In genomic region chr6:80566361-80566760, GRCh38 we compare ENCODE assay signal across 20 cellular contexts.
A peak's percentile ranks its signal among the peaks of the same experiment; 100 is the strongest.
DNase-seq lines count a peak whose midpoint lies in the region; ATAC-seq and TF ChIP-seq lines count a peak whose summit lies in the region.
"Had no signal": no experiment of that assay in that cellular context is flagged by ENCODE, and none has a peak within 500 bp of the region (broad histone marks: within the 10 kb centered on the region; RNA-seq: fewer than 3 reads in every experiment).

No MANE protein-coding gene starts in this region.

- no peaks in the 10 kb centered on the region for H3K9me2 ChIP-seq in Loucy (replicated peaks; ENCODE audit: low read depth, low read length)
- H3K9me2 ChIP-seq in MM.1S (replicated peaks; ENCODE audit: insufficient read depth, low read length): no peaks in the 10 kb centered on the region

- H3K36me3 ChIP-seq in Loucy (ENCODE audit: insufficient read depth, low read length) (no peaks in the 10 kb centered on the region), MM.1S (replicated peaks; ENCODE audit: insufficient read depth, low read length) (no peaks in the 10 kb centered on the region)
- H3K36me3 ChIP-seq: stomach had no signal

- H3K79me2 ChIP-seq in Loucy (ENCODE audit: insufficient read depth, low read length) (no peaks in the 10 kb centered on the region), MM.1S (ENCODE audit: low read length) (no peaks in the 10 kb centered on the region)

- H3F3A ChIP-seq in Loucy (ENCODE audit: low read depth) (no peaks in the 10 kb centered on the region), MM.1S (ENCODE audit: insufficient read depth, low read length) (no peaks in the 10 kb centered on the region)

- H3K4me2 ChIP-seq in Loucy (ENCODE audit: low read depth, low read length, poor library complexity, severe bottlenecking) (no peak overlapping the region), MM.1S (ENCODE audit: low read depth, low read length) (no peak overlapping the region)

- H3K9me3 ChIP-seq in Loucy (ENCODE audit: insufficient read depth, low read depth, low read length) (no peaks in the 10 kb centered on the region), MM.1S (replicated peaks; ENCODE audit: insufficient read depth, low read length) (no peaks in the 10 kb centered on the region)
- H3K9me3 ChIP-seq: stomach had no signal

- H3K4me3 ChIP-seq in Loucy (ENCODE audit: low read length, poor library complexity, severe bottlenecking): no peak overlapping the region
- H3K4me3 ChIP-seq in MM.1S (ENCODE audit: low read length): no peak overlapping the region
- H3K4me3 ChIP-seq in foreskin fibroblast (ENCODE audit: low read depth in 1 of 2, low read length in 2 of 2): no peak overlapping the region
- H3K4me3 ChIP-seq: skin epidermis, stomach had no signal

- H2AFZ ChIP-seq in Loucy (ENCODE audit: low read length) (0 out of 2 replicates have a peak overlapping the region, but pooled peaks have one; percentile 43), MM.1S (ENCODE audit: low read length) (no peak overlapping the region)

- DNase-seq in MM.1S: no peak
- DNase-seq in anterior cingulate cortex (lab: John Stamatoyannopoulos, UW): no peak
- no peak for DNase-seq in foreskin fibroblast
- DNase-seq in ecto neural progenitor cell (ENCODE audit: low spot score): no peak
- DNase-seq: activated naive CD4-positive, alpha-beta T cell treated with anti-CD3 and anti-CD28 coated beads, Interleukin-2, amount 50 U/mL, for 16 hours; activated T-cell treated with anti-CD3 and anti-CD28 coated beads, Interleukin-2, amount 50 U/mL, for 48 hours; DMS 273 treated with DMSO at 0.1 percent for 48 hours; foreskin melanocyte; kidney; NCI-H1092; NCI-H2029; NCI-H446 treated with DMSO at 0.1 percent for 48 hours; stomach; trophoblast cell had no signal

- no peak for TF ChIP-seq CTCF in Loucy (conservative IDR thresholded peaks at IDR 0.05; ENCODE audit: low read length)
- no peak for TF ChIP-seq CTCF in MM.1S (IDR thresholded peaks at IDR 0.05; ENCODE audit: low read length)
- TF ChIP-seq CTCF in foreskin fibroblast (IDR thresholded peaks at IDR 0.05; ENCODE audit: low read depth, low read length): no peak

- H3K9ac ChIP-seq in Loucy (ENCODE audit: low read depth, low read length, poor library complexity, severe bottlenecking) (no peak overlapping the region), MM.1S (ENCODE audit: low read length) (no peak overlapping the region)

- no peaks in the 10 kb centered on the region for H4K20me1 ChIP-seq in Loucy (ENCODE audit: insufficient read depth, low read length, poor library complexity, severe bottlenecking)
- no peaks in the 10 kb centered on the region for H4K20me1 ChIP-seq in MM.1S (ENCODE audit: insufficient read depth, low read length)

- H3K27me3 ChIP-seq in Loucy (ENCODE audit: insufficient read depth, low read length, poor library complexity, severe bottlenecking): no peaks in the 10 kb centered on the region
- H3K27me3 ChIP-seq in MM.1S (replicated peaks; ENCODE audit: insufficient read depth, low read length): no peaks in the 10 kb centered on the region
- H3K27me3 ChIP-seq: stomach had no signal

- H3K4me1 ChIP-seq in Loucy (ENCODE audit: insufficient read depth, low read length, poor library complexity, severe bottlenecking) (no peaks in the 10 kb centered on the region), MM.1S (ENCODE audit: low read length) (no peaks in the 10 kb centered on the region)
- H3K4me1 ChIP-seq: stomach had no signal

- H3K27ac ChIP-seq in MM.1S (ENCODE audit: low read length): no peak overlapping the region
- H3K27ac ChIP-seq: skin epidermis, stomach had no signal

- ATAC-seq in GM18867 (IDR thresholded peaks at IDR 0.05; ENCODE audit: unreplicated experiment): peak; percentile 91
- ATAC-seq in GM21390 (IDR thresholded peaks at IDR 0.05; ENCODE audit: unreplicated experiment): peak; percentile 66
- peak; percentile 89 for ATAC-seq in HG02884 (IDR thresholded peaks at IDR 0.05; ENCODE audit: unreplicated experiment)
- ATAC-seq: activated CD4-positive, CD25-positive, alpha-beta regulatory T cell treated with anti-CD3 and anti-CD28 coated beads, Interleukin-2, amount 50 U/mL, for 24 hours had no signal
